9 cellular contexts compared by ENCODE assay signal in the genomic region with DNA sequence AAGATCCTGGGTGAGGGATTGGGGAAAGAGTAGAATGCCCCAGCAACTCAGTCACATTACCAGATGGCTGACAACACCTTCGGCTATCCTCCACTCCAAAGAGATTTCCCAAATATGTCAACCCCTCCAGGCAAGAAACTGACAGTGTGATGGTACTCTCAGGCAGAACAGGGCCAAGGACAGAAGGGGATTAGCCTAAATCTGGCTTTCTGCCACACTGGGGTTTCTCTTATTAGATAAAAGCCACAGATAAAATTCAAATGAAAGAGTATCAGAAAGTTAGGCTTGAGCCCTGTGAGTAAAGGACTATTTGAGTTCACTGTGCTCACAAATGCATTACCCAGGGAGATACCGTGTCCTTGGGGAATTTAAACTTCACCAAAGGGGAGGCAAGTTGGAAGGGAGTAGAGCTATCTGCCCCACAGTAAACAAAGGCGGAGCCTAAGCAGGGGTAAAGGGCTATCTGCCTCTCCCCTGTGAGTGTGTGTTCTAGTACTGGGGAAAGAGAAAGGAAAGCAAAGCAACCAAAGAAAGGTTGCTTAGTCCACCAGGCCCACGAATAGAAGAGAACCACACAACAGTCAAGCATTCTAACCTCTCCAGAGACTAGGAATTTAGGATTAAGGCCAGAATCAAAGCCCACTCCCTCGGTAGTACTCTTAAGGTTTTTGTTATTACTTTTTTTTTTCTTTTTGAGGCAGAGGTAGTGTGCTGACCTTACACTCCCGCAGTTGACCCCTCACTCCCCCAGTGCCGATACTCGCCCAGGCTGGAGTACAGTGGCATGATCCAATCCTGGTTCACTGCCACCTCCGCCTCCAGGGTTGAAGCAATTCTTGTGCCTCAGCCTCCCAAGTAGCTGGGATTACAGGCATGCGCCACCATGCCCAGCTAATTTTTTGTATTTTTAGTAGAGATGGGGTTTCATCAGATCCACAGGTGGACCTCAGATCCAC. TPM values are rescaled to one million over a fixed set of nuclear protein-coding genes. Genes with fewer than 3 reads are reported as not detected.
DNase-seq lines count a peak whose midpoint lies in the region; ATAC-seq and TF ChIP-seq lines count a peak whose summit lies in the region.
"Had no signal": no experiment of that assay in that cellular context is flagged by ENCODE, and none has a peak within 500 bp of the region (broad histone marks: within the 10 kb centered on the region; RNA-seq: fewer than 3 reads in every experiment).

No MANE protein-coding gene starts in this region.

- H4K20me1 ChIP-seq in OCI-LY7 (ENCODE audit: insufficient read depth, low read length) (peaks cover 44% of the 10 kb centered on the region), osteoblast (ENCODE audit: insufficient read depth, low read length) (peaks cover 79% of the 10 kb centered on the region)

- H3K9me3 ChIP-seq in OCI-LY7 (ENCODE audit: low read length) (no peaks in the 10 kb centered on the region), endocrine pancreas (ENCODE audit: control insufficient read depth, low read length) (no peaks in the 10 kb centered on the region), osteoblast (ENCODE audit: low read depth, low read length) (no peaks in the 10 kb centered on the region)

- H3K27me3 ChIP-seq in endocrine pancreas (ENCODE audit: control insufficient read depth, insufficient read depth, low read length) (no peaks in the 10 kb centered on the region), osteoblast (ENCODE audit: insufficient read depth, low read length) (no peaks in the 10 kb centered on the region)

- no peak for TF ChIP-seq CTCF in OCI-LY7 (conservative IDR thresholded peaks at IDR 0.05; ENCODE audit: low read length)
- no peak for TF ChIP-seq CTCF in osteoblast (IDR thresholded peaks at IDR 0.05; ENCODE audit: extremely low read depth, low read depth, low read length)
- no peak for TF ChIP-seq CTCF in GM13976 (IDR thresholded peaks at IDR 0.05; ENCODE audit: borderline replicate concordance, control extremely low read depth, extremely low read depth, insufficient read depth, missing control alignments)

- H3K79me2 ChIP-seq in OCI-LY7 (ENCODE audit: insufficient read depth, low read depth, low read length) (peaks cover 86% of the 10 kb centered on the region), osteoblast (ENCODE audit: insufficient read depth, low read length) (peaks cover 86% of the 10 kb centered on the region)

- DNase-seq in DMS 273 treated with DMSO at 0.1 percent for 48 hours (lab: John Stamatoyannopoulos, UW) (peak; percentile 12), OCI-LY7 (ENCODE audit: low spot score) (no peak), osteoblast (ENCODE audit: insufficient read length, low spot score, missing footprints) (no peak), islet precursor cell (no peak), NCI-H2171 (lab: John Stamatoyannopoulos, UW) (no peak), GM13976 (ENCODE audit: low spot score) (no peak)

- CTCF ChIA-PET in OCI-LY7 (lab: Charles Lee; ENCODE audit: unreplicated experiment): no interaction called here

- H3K4me3 ChIP-seq in OCI-LY7 (ENCODE audit: low read depth, low read length, poor library complexity, severe bottlenecking) (peak overlapping the region; percentile 86), endocrine pancreas (ENCODE audit: control insufficient read depth, insufficient read depth, low read length) (no peak overlapping the region), osteoblast (ENCODE audit: insufficient read depth, low read length) (no peak overlapping the region)

- peaks cover 69% of the 10 kb centered on the region for H3K36me3 ChIP-seq in OCI-LY7 (ENCODE audit: insufficient read depth, low read length)
- no peaks in the 10 kb centered on the region for H3K36me3 ChIP-seq in endocrine pancreas (ENCODE audit: control insufficient read depth, insufficient read depth, low read length)
- peaks cover 32% of the 10 kb centered on the region for H3K36me3 ChIP-seq in osteoblast (ENCODE audit: insufficient read depth, low read length)

- H2AFZ ChIP-seq in OCI-LY7 (ENCODE audit: low read length) (no peak overlapping the region), osteoblast (ENCODE audit: low read length) (no peak overlapping the region)

- ATAC-seq in GM21528 (IDR thresholded peaks at IDR 0.05; ENCODE audit: low FRiP score, unreplicated experiment): no peak

- in situ Hi-C loops in GM13976 (cut with MboI; ENCODE audit: low sequenced_read_pairs, unreplicated experiment): no loop called here

- POLR2A ChIA-PET in OCI-LY7 (lab: Charles Lee): interaction anchor here (0.6 to 1.6 kb wide), 4 partner anchors 70 to 968 kb away, joined by 3 to 4 read pairs (median 3); no protein-coding TSS in a partner anchor

- H3K4me1 ChIP-seq in OCI-LY7 (ENCODE audit: insufficient read depth, low read length, poor library complexity, severe bottlenecking) (peaks cover 42% of the 10 kb centered on the region), endocrine pancreas (ENCODE audit: control insufficient read depth, insufficient read depth, low read length) (peaks cover 20% of the 10 kb centered on the region), osteoblast (ENCODE audit: insufficient read depth, low read length) (peaks cover 47% of the 10 kb centered on the region)

- H3K27ac ChIP-seq in OCI-LY7 (ENCODE audit: low read depth, low read length, poor library complexity, severe bottlenecking): no peak overlapping the region
- peak overlapping the region; percentile 19 for H3K27ac ChIP-seq in osteoblast (ENCODE audit: low read depth, low read length)

- H3K9me2 ChIP-seq in OCI-LY7 (ENCODE audit: insufficient read depth, low read length): no peaks in the 10 kb centered on the region

- BruUV-seq in OCI-LY7 (replicated peaks; lab: Mats Ljungman, UMichigan): no TSS peak

- H3K4me2 ChIP-seq in OCI-LY7 (ENCODE audit: low read length) (peak overlapping the region; percentile 98), osteoblast (ENCODE audit: insufficient read depth, low read length) (peak overlapping the region; percentile 41)

- intact Hi-C loops in OCI-LY7 (cut with micrococcal nuclease; ENCODE audit: unreplicated experiment): no loop called here

- H3K9ac ChIP-seq in endocrine pancreas (ENCODE audit: control insufficient read depth, insufficient read depth, low read length): peak overlapping the region; percentile 42

RNA-seq across cellular contexts. Expression of gene TPM3, which starts 12.8 kb away (rescaled TPM):
- 235 and 359 TPM in 2 replicates for total RNA-seq in OCI-LY7 (2014; rRNA removed; shearing (Covaris generic))
- 417 and 420 TPM in 2 replicates for total RNA-seq in OCI-LY7 (2022)
- 299 and 306 TPM in 2 replicates for total RNA-seq in osteoblast

RNA-seq across cellular contexts. Expression of gene NUP210L, which starts 24.3 kb away (rescaled TPM):
- 0.03 TPM in 2 replicates for total RNA-seq in OCI-LY7 (2014; rRNA removed; shearing (Covaris generic))
- total RNA-seq in OCI-LY7 (2022) (0.06 TPM in 2 replicates), osteoblast (under 0.01 TPM in 2 replicates)

RNA-seq across cellular contexts. Expression of gene CFAP141, which starts 27.0 kb away (rescaled TPM):
- total RNA-seq in OCI-LY7 (2014; rRNA removed; shearing (Covaris generic)): not detected in 2 replicates
- total RNA-seq in OCI-LY7 (2022) (not detected in 2 replicates), osteoblast (not detected in 2 replicates)
- total RNA-seq: bronchial epithelial cell had no signal

RNA-seq across cellular contexts. Expression of gene UBAP2L, which starts 41.6 kb away (rescaled TPM):
- total RNA-seq in OCI-LY7 (2014; rRNA removed; shearing (Covaris generic)): 80.4 and 98.6 TPM in 2 replicates
- 176 and 179 TPM in 2 replicates for total RNA-seq in OCI-LY7 (2022)
- total RNA-seq in osteoblast: 88.3 and 98.1 TPM in 2 replicates
